ENCODE assay signal across 14 cellular contexts in the genomic region with DNA sequence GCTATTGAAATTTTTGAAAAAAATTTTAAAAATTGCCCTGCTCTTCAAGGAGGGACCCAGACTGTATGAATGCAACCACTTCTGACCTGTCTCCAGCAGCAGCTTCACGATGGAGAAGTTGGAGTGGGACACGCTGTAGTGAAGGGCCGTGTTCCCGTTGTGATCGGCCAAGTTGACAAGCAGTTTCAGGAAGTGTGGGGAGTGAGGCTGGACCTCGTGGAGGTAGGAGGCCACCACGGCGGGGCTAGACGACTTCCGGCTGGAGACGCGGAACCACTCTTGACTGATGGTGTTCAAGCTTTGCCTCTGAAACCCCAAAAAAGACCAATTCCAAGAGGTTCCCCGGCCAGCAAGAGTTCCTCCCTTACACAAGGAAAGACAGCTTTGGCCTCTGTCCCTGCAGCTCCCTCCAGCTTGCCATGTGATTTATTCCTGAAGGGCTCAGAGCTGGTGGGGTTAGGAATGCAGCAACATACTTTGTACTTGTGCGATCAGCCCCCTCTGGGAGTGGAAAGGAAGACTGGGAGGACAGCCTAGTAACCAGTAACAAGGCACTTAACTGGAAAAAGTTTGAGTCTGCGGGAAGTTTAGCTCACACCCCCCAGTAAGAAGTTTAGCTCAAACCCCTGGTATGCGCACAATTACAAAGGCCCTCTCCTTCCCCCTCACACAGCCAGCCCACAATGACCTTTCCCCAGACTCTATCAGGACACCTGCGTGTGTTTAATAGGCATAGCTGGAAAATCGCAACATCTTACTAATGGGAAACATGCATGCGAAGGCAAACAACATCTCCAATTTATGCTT. TPM values are rescaled to one million over a fixed set of nuclear protein-coding genes. Genes with fewer than 3 reads are reported as not detected.
"Had no signal": no experiment of that assay in that cellular context is flagged by ENCODE, and none has a peak within 500 bp of the region (broad histone marks: within the 10 kb centered on the region; RNA-seq: fewer than 3 reads in every experiment).

No MANE protein-coding gene starts in this region.

- H3K9me3 Mint-ChIP-seq: activated naive CD4-positive, alpha-beta T cell treated with anti-CD3 and anti-CD28 coated beads, Interleukin-2, amount 10 ng/mL, durations not matched to agents 7 days and 5 days had no signal

- H3K36me3 Mint-ChIP-seq: activated naive CD4-positive, alpha-beta T cell treated with anti-CD3 and anti-CD28 coated beads, Interleukin-2, amount 10 ng/mL, durations not matched to agents 7 days and 5 days; stimulated activated memory B cell treated with anti-CD40 and anti-IgM and Interleukin-4, amounts not matched to agents 10 μg/mL and 1 μg/mL and 100 μg/mL, for 72 hours had no signal

- ATAC-seq: stimulated activated memory B cell treated with anti-CD40 and anti-IgM and Interleukin-4, amounts not matched to agents 10 μg/mL and 1 μg/mL and 100 μg/mL, for 72 hours had no signal

- H2AFZ ChIP-seq: hepatocyte, parathyroid adenoma had no signal

- H3K4me3 ChIP-seq: esophagus squamous epithelium, hepatocyte had no signal

- H3K27ac ChIP-seq: esophagus squamous epithelium, hepatocyte, parathyroid adenoma had no signal

- H3K36me3 ChIP-seq: esophagus squamous epithelium had no signal

- H3K4me1 ChIP-seq: esophagus squamous epithelium, parathyroid adenoma had no signal

- H3K4me3 Mint-ChIP-seq: activated naive CD4-positive, alpha-beta T cell treated with anti-CD3 and anti-CD28 coated beads, Interleukin-2, amount 10 ng/mL, durations not matched to agents 7 days and 5 days; central memory CD8-positive, alpha-beta T cell; stimulated activated memory B cell treated with anti-CD40 and anti-IgM and Interleukin-4, amounts not matched to agents 10 μg/mL and 1 μg/mL and 100 μg/mL, for 72 hours had no signal

- H3K4me1 Mint-ChIP-seq: activated naive CD4-positive, alpha-beta T cell treated with anti-CD3 and anti-CD28 coated beads, Interleukin-2, amount 10 ng/mL, durations not matched to agents 7 days and 5 days; central memory CD8-positive, alpha-beta T cell; stimulated activated memory B cell treated with anti-CD40 and anti-IgM and Interleukin-4, amounts not matched to agents 10 μg/mL and 1 μg/mL and 100 μg/mL, for 72 hours had no signal

- H3K9me3 ChIP-seq: esophagus squamous epithelium had no signal

- DNase-seq: activated CD4-positive, CD25-positive, alpha-beta regulatory T cell treated with anti-CD3 and anti-CD28 coated beads, Interleukin-2, amount 50 U/mL, for 72 hours; activated naive CD4-positive, alpha-beta T cell treated with anti-CD3 and anti-CD28 coated beads, Interleukin-2, amount 10 ng/mL, durations not matched to agents 7 days and 5 days; activated T-cell treated with anti-CD3 and anti-CD28 coated beads for 4 hours; cortex of kidney; effector CD4-positive, alpha-beta T cell; esophagus squamous epithelium; stimulated activated CD4-positive, alpha-beta T cell treated with anti-CD3 and anti-CD28 coated beads, Interleukin-2, amount 100 ng/mL, for 48 hours had no signal

- H3K27me3 ChIP-seq: hepatocyte had no signal

- H3K27ac Mint-ChIP-seq: activated naive CD4-positive, alpha-beta T cell treated with anti-CD3 and anti-CD28 coated beads, Interleukin-2, amount 10 ng/mL, durations not matched to agents 7 days and 5 days; stimulated activated memory B cell treated with anti-CD40 and anti-IgM and Interleukin-4, amounts not matched to agents 10 μg/mL and 1 μg/mL and 100 μg/mL, for 72 hours had no signal

- H3K79me2 ChIP-seq: hepatocyte, parathyroid adenoma had no signal

- H3K9ac ChIP-seq: parathyroid adenoma had no signal

- H3K4me2 ChIP-seq: hepatocyte had no signal

RNA-seq across cellular contexts. Expression of a gene that starts 56.0 kb away (rescaled TPM):
- total RNA-seq: endothelial cell of umbilical vein, fibroblast of villous mesenchyme, glomerular endothelial cell had no signal
- polyA plus RNA-seq: endothelial cell of umbilical vein had no signal
